ENCODE assay signal across 10 cellular contexts in the genomic region with DNA sequence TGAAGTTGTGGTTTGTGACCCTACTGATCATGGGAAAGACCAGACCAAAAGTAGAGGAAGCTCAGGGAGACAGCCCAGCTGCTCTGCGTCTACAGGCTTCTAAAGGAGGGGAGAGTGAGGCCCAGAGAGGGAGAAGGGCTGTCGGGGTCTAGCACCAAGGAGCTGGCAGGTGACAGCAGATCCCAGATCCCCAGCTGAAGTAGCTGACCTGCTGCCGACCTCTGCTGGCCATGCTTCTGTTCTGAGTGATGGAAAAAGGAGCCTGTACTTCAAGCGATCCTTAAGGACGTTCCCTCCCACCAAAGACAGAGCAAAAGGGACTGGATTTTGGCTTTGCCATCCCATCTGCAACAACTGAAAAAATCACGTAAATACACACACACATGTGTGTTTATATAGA. TPM values are rescaled to one million over a fixed set of nuclear protein-coding genes. Genes with fewer than 3 reads are reported as not detected.
A peak's percentile ranks its signal among the peaks of the same experiment; 100 is the strongest.
DNase-seq lines count a peak whose midpoint lies in the region; ATAC-seq, FAIRE-seq and TF ChIP-seq lines count a peak whose summit lies in the region.
"Had no signal": no experiment of that assay in that cellular context is flagged by ENCODE, and none has a peak within 500 bp of the region (broad histone marks: within the 10 kb centered on the region; RNA-seq: fewer than 3 reads in every experiment).

No MANE protein-coding gene starts in this region.

- POLR2A ChIA-PET in activated CD4-positive, alpha-beta T cell treated with anti-CD3 and anti-CD28 coated beads for 36 hours (lab: Charles Lee): no interaction called here

- peaks cover 6% of the 10 kb centered on the region for H3K4me1 Mint-ChIP-seq in activated CD4-positive, alpha-beta T cell treated with anti-CD3 and anti-CD28 coated beads for 36 hours
- H3K4me1 Mint-ChIP-seq in central memory CD8-positive, alpha-beta T cell: peaks cover 6% of the 10 kb centered on the region
- H3K4me1 Mint-ChIP-seq in nephron: peaks cover 18% of the 10 kb centered on the region

- H3K27me3 Mint-ChIP-seq in activated CD4-positive, alpha-beta T cell treated with anti-CD3 and anti-CD28 coated beads for 36 hours: no peaks in the 10 kb centered on the region
- no peaks in the 10 kb centered on the region for H3K27me3 Mint-ChIP-seq in central memory CD8-positive, alpha-beta T cell
- peaks cover 11% of the 10 kb centered on the region for H3K27me3 Mint-ChIP-seq in nephron (ENCODE audit: low read depth)

- H3K36me3 Mint-ChIP-seq in activated CD4-positive, alpha-beta T cell treated with anti-CD3 and anti-CD28 coated beads for 36 hours (ENCODE audit: low read depth): no peaks in the 10 kb centered on the region
- H3K36me3 Mint-ChIP-seq in central memory CD8-positive, alpha-beta T cell (ENCODE audit: insufficient read depth): peaks cover 9% of the 10 kb centered on the region
- no peaks in the 10 kb centered on the region for H3K36me3 Mint-ChIP-seq in nephron (ENCODE audit: low read depth)

- ATAC-seq in activated CD4-positive, alpha-beta T cell treated with anti-CD3 and anti-CD28 coated beads for 36 hours: no peak
- ATAC-seq in central memory CD8-positive, alpha-beta T cell (replicated peaks; ENCODE audit: extremely low read depth, poor library complexity, severe bottlenecking): no peak
- ATAC-seq in HG03469 (IDR thresholded peaks at IDR 0.05; ENCODE audit: unreplicated experiment): no peak

- H3K9me3 Mint-ChIP-seq in activated CD4-positive, alpha-beta T cell treated with anti-CD3 and anti-CD28 coated beads for 36 hours (ENCODE audit: low read depth): no peaks in the 10 kb centered on the region
- H3K9me3 Mint-ChIP-seq in central memory CD8-positive, alpha-beta T cell: no peaks in the 10 kb centered on the region
- peaks cover 11% of the 10 kb centered on the region for H3K9me3 Mint-ChIP-seq in nephron

- intact Hi-C loops in activated CD4-positive, alpha-beta T cell treated with anti-CD3 and anti-CD28 coated beads for 36 hours (cut with DNase I, micrococcal nuclease): loop anchor here in 1 of 2 experiments (5.0 kb wide), 1 partner anchor 96 kb away; no protein-coding TSS in a partner anchor

- TF ChIP-seq CTCF in nephron (IDR thresholded peaks at IDR 0.05; ENCODE audit: unreplicated experiment in 3 of 3): no peak

- FAIRE-seq in GM19239 (lab: Jason Lieb, UNC): no peak

- CTCF ChIA-PET in activated CD4-positive, alpha-beta T cell treated with anti-CD3 and anti-CD28 coated beads for 36 hours (lab: Charles Lee): interaction anchor here (0.5 to 1.9 kb wide), 2 partner anchors 14 to 95 kb away, joined by 3 to 5 read pairs; partner anchors contain the start of gene DNLZ

- peak overlapping the region; percentile 69 for H3K4me3 Mint-ChIP-seq in activated CD4-positive, alpha-beta T cell treated with anti-CD3 and anti-CD28 coated beads for 36 hours
- H3K4me3 Mint-ChIP-seq in central memory CD8-positive, alpha-beta T cell: peak overlapping the region; percentile 73
- H3K4me3 Mint-ChIP-seq in nephron: peak overlapping the region; percentile 55 to 65 (median 64)

- DNase-seq in activated CD4-positive, alpha-beta T cell treated with anti-CD3 and anti-CD28 coated beads for 36 hours: no peak
- DNase-seq in activated CD4-positive, alpha-beta T cell treated with anti-CD3 and anti-CD28 coated beads, Interleukin-2, amount 50 U/mL, for 4 hours: no peak
- DNase-seq in HuH-7 (ENCODE audit: low spot score) (peak; percentile 64), NCI-H446 treated with DMSO at 0.1 percent for 48 hours (lab: John Stamatoyannopoulos, UW) (no peak), GM19239 (ENCODE audit: insufficient read length, low spot score) (no peak)
- DNase-seq in central memory CD8-positive, alpha-beta T cell (ENCODE audit: low spot score in 2 of 2): no peak
- DNase-seq: NCI-H1105 had no signal

- no peak overlapping the region for H3K27ac Mint-ChIP-seq in activated CD4-positive, alpha-beta T cell treated with anti-CD3 and anti-CD28 coated beads for 36 hours
- peak overlapping the region; percentile 4 for H3K27ac Mint-ChIP-seq in central memory CD8-positive, alpha-beta T cell (ENCODE audit: low read depth)
- H3K27ac Mint-ChIP-seq in nephron: peak overlapping the region; percentile 43 to 70 (median 61)

RNA-seq across cellular contexts. Expression of gene QSOX2, which starts 22.7 kb away (rescaled TPM):
- 10 to 100 TPM; 18.1 to 21.2 TPM for total RNA-seq in activated CD4-positive, alpha-beta T cell treated with anti-CD3 and anti-CD28 coated beads for 36 hours

RNA-seq across cellular contexts. Expression of gene CCDC187, which starts 35.6 kb away (rescaled TPM):
- total RNA-seq in activated CD4-positive, alpha-beta T cell treated with anti-CD3 and anti-CD28 coated beads for 36 hours: under 1 TPM in 1 of 2 experiments, not detected in 1; 0.05 TPM
- total RNA-seq: omental fat pad had no signal

RNA-seq across cellular contexts. Expression of gene GPSM1, which starts 59.0 kb away (rescaled TPM):
- total RNA-seq in activated CD4-positive, alpha-beta T cell treated with anti-CD3 and anti-CD28 coated beads for 36 hours: 10 to 100 TPM in 1 of 2 experiments, 1 to 10 TPM in 1; 9.6 to 10.8 TPM
